Comparison of ENCODE assay signal across 13 cellular contexts in the genomic region with DNA sequence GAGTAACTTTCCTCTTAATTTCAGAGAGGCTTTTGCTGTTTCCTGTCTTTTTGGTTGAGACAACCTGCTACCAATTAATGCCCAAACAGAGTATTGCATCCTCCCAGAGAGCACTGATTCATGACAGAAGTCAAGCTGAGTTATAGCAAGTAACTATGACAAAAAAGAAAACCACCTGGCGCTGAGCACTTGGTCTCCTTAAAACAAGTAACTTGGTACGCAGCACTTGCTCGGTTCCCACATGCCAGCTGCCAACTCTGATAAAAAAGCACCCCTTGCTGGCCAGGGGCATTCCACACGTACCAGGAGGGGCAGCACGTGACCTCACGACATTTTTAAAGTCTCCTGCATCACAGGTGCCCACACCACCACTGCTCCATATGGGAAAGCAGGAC.
DNase-seq lines count a peak whose midpoint lies in the region; ATAC-seq, FAIRE-seq and TF ChIP-seq lines count a peak whose summit lies in the region.
"Had no signal": no experiment of that assay in that cellular context is flagged by ENCODE, and none has a peak within 500 bp of the region (broad histone marks: within the 10 kb centered on the region; RNA-seq: fewer than 3 reads in every experiment).

No MANE protein-coding gene starts in this region.

- DNase-seq in GM13977 (ENCODE audit: low spot score) (peak; percentile 23), NCI-H446 (lab: John Stamatoyannopoulos, UW) (no peak), NCI-H2196 treated with DMSO at 0.1 percent for 48 hours (lab: John Stamatoyannopoulos, UW; ENCODE audit: unreplicated experiment) (no peak), H54 (ENCODE audit: insufficient read length, low spot score) (no peak)
- DNase-seq: activated T-cell treated with anti-CD3 and anti-CD28 coated beads, Interleukin-2, amount 50 U/mL, for 72 hours; brain microvascular endothelial cell; IMR-90; NCI-H2029; uterus had no signal

- peaks cover 17% of the 10 kb centered on the region for H3K4me1 ChIP-seq in OCI-LY1 (ENCODE audit: insufficient read depth, low read length, severe bottlenecking)
- H3K4me1 ChIP-seq: uterus had no signal

- FAIRE-seq in H54 (lab: Jason Lieb, UNC) = no peak

- ATAC-seq in GM19455 (IDR thresholded peaks at IDR 0.05; ENCODE audit: unreplicated experiment) (peak; percentile 50), HG02870 (IDR thresholded peaks at IDR 0.05; ENCODE audit: unreplicated experiment) (peak; percentile 73), HG02678 (IDR thresholded peaks at IDR 0.05; ENCODE audit: unreplicated experiment) (no peak)

- no peak overlapping the region for H2AFZ ChIP-seq in OCI-LY1 (ENCODE audit: low read length)

- in situ Hi-C loops in GM13977 (cut with MboI; ENCODE audit: low pct_unique_long_range_greater_than_20kb, low sequenced_read_pairs, unreplicated experiment) = no loop called here

- no peaks in the 10 kb centered on the region for H3K79me2 ChIP-seq in OCI-LY1 (ENCODE audit: insufficient read depth, low read length)

- no peaks in the 10 kb centered on the region for H3K9me3 ChIP-seq in OCI-LY1 (ENCODE audit: low read length)
- H3K9me3 ChIP-seq: uterus had no signal

- H3K9me2 ChIP-seq in OCI-LY1 (ENCODE audit: low read depth, low read length) = no peaks in the 10 kb centered on the region

- H3K36me3 ChIP-seq in OCI-LY1 (ENCODE audit: insufficient read depth, low read length) = peaks cover 15% of the 10 kb centered on the region; the same call in 1 of the 2 replicates
- H3K36me3 ChIP-seq: brain microvascular endothelial cell, uterus had no signal

- H3F3A ChIP-seq in OCI-LY1 (ENCODE audit: insufficient read depth, low read length) = no peaks in the 10 kb centered on the region

- no peaks in the 10 kb centered on the region for H4K20me1 ChIP-seq in OCI-LY1 (ENCODE audit: insufficient read depth, low read length)

- no peak overlapping the region for H3K9ac ChIP-seq in OCI-LY1 (ENCODE audit: low read length)

- TF ChIP-seq POLR2A in H54 (IDR thresholded peaks at IDR 0.05; ENCODE audit: low read depth, low read length) = no peak

- H3K27me3 ChIP-seq in OCI-LY1 (ENCODE audit: insufficient read depth, low read length) = no peaks in the 10 kb centered on the region
- H3K27me3 ChIP-seq: brain microvascular endothelial cell, uterus had no signal

- peak overlapping the region; percentile 23; the same call in 1 of the 2 replicates for H3K4me2 ChIP-seq in OCI-LY1 (ENCODE audit: low read length)

- H3K27ac ChIP-seq in OCI-LY1 (ENCODE audit: low read depth, low read length, poor library complexity, severe bottlenecking) = no peak overlapping the region
- H3K27ac ChIP-seq: brain microvascular endothelial cell, uterus had no signal

- TF ChIP-seq CTCF in GM13977 (IDR thresholded peaks at IDR 0.05; ENCODE audit: extremely low read depth, insufficient read depth, missing control alignments) (no peak), OCI-LY1 (IDR thresholded peaks at IDR 0.05; ENCODE audit: low read length) (no peak)

- no peak overlapping the region for H3K4me3 ChIP-seq in OCI-LY1 (ENCODE audit: low read depth, low read length, poor library complexity, severe bottlenecking)
- H3K4me3 ChIP-seq: uterus had no signal
